33 cellular contexts compared by ENCODE assay signal in genomic region chr6:145260491-145260890, GRCh38.
DNase-seq lines count a peak whose midpoint lies in the region; ATAC-seq and TF ChIP-seq lines count a peak whose summit lies in the region.
"Had no signal": no experiment of that assay in that cellular context is flagged by ENCODE, and none has a peak within 500 bp of the region (broad histone marks: within the 10 kb centered on the region; RNA-seq: fewer than 3 reads in every experiment).

No MANE protein-coding gene starts in this region.

- H4K8ac ChIP-seq in neuronal stem cell (ENCODE audit: low read depth, low read length): no peak overlapping the region

- intact Hi-C loops in A673 (cut with micrococcal nuclease; ENCODE audit: unreplicated experiment): loop anchor here (5.0 to 10.0 kb wide), 2 partner anchors 192 to 474 kb away; partner anchors contain the start of gene EPM2A
- intact Hi-C loops in right lobe of liver (cut with DNase I): no loop called here

- no peak overlapping the region for H3K9ac ChIP-seq in SK-N-MC (ENCODE audit: insufficient read length)
- peak overlapping the region; percentile 11 for H3K9ac ChIP-seq in neural cell (ENCODE audit: low read length)
- no peak overlapping the region for H3K9ac ChIP-seq in neuronal stem cell (ENCODE audit: low read depth, low read length, poor library complexity)
- H3K9ac ChIP-seq: BLaER1; BLaER1 treated with 17β-estradiol and CSF1 and Interleukin-3, amounts not matched to agents 10 nM and 100 nM had no signal

- H3K4me2 ChIP-seq in neural cell (ENCODE audit: low read length): peak overlapping the region; percentile 20
- H3K4me2 ChIP-seq in neuronal stem cell (ENCODE audit: insufficient read depth, low read length, poor library complexity, severe bottlenecking): no peak overlapping the region
- H3K4me2 ChIP-seq: A549; BLaER1; BLaER1 treated with 17β-estradiol and CSF1 and Interleukin-3, amounts not matched to agents 10 nM and 100 nM had no signal

- no peak for TF ChIP-seq RAD21 in neural cell (conservative IDR thresholded peaks at IDR 0.05)

- H3K4me3 ChIP-seq in A673 (ENCODE audit: low read depth, low read length, poor library complexity, severe bottlenecking) (no peak overlapping the region), SK-N-MC (0 out of 2 replicates have a peak overlapping the region, but pooled peaks have one; percentile 10), neural cell (ENCODE audit: low read length) (peak overlapping the region; percentile 38), neuronal stem cell (ENCODE audit: low read length in 2 of 2) (no peak overlapping the region), right lobe of liver (no peak overlapping the region), coronary artery (no peak overlapping the region)
- H3K4me3 ChIP-seq: A549; BLaER1; BLaER1 treated with 17β-estradiol and CSF1 and Interleukin-3, amounts not matched to agents 10 nM and 100 nM had no signal

- H2AK5ac ChIP-seq in neuronal stem cell (ENCODE audit: low read depth, low read length): no peak overlapping the region

- no peak for TF ChIP-seq POLR2A in right lobe of liver (IDR thresholded peaks at IDR 0.05)

- WGBS in neuronal stem cell (ENCODE audit: extremely low coverage in 2 of 2, insufficient read length in 2 of 2, insufficient replicate concordance in 1 of 2), 2 donors: no CpG with 5 or more reads among the region's 1 CpG
- WGBS in right lobe of liver (ENCODE audit: insufficient coverage, low coverage, low lambda C conversion rate, missing lambda C conversion rate): 70% methylated on average over 1 of the region's 1 CpG

- no peak for ATAC-seq in right lobe of liver
- ATAC-seq: A549; CD8-positive, alpha-beta T cell had no signal

- H3K27ac ChIP-seq in A673 (ENCODE audit: low read depth, low read length, poor library complexity, severe bottlenecking) (peak overlapping the region; percentile 6), SK-N-MC (no peak overlapping the region), neural cell (ENCODE audit: low read length) (peak overlapping the region; percentile 40), neuronal stem cell (replicated peaks; ENCODE audit: low read length) (no peak overlapping the region), right lobe of liver (no peak overlapping the region), coronary artery (no peak overlapping the region)
- H3K27ac ChIP-seq: 22Rv1; A549; BLaER1; BLaER1 treated with 17β-estradiol and CSF1 and Interleukin-3, amounts not matched to agents 10 nM and 100 nM; C4-2B had no signal

- CTCF ChIA-PET in A673 (lab: Charles Lee): interaction anchor here (0.6 kb wide), 1 partner anchor 443 kb away, joined by 3 read pairs; no protein-coding TSS in a partner anchor

- H3K27me3 ChIP-seq in A673 (replicated peaks; ENCODE audit: insufficient read depth, low read depth, low read length, poor library complexity) (no peaks in the 10 kb centered on the region), neural cell (ENCODE audit: insufficient read depth, low read depth, low read length) (no peaks in the 10 kb centered on the region), neuronal stem cell (ENCODE audit: control insufficient read depth in 3 of 3, insufficient read depth in 3 of 3, low read depth in 1 of 3, low read length in 3 of 3) (no peaks in the 10 kb centered on the region), right lobe of liver (no peaks in the 10 kb centered on the region)
- H3K27me3 ChIP-seq: BE2C; BLaER1; BLaER1 treated with 17β-estradiol and CSF1 and Interleukin-3, amounts not matched to agents 10 nM and 100 nM had no signal

- TF ChIP-seq CTCF in A673 (conservative IDR thresholded peaks at IDR 0.05; ENCODE audit: low read depth, low read length): no peak
- no peak for TF ChIP-seq CTCF in neural cell (IDR thresholded peaks at IDR 0.05; ENCODE audit: poor library complexity, severe bottlenecking)
- no peak for TF ChIP-seq CTCF in right lobe of liver (IDR thresholded peaks at IDR 0.05)
- TF ChIP-seq CTCF in coronary artery (IDR thresholded peaks at IDR 0.05): no peak

- DNase-seq in A673 (ENCODE audit: low spot score) (peak; percentile 86), SK-N-MC (ENCODE audit: low read depth, low spot score) (peak; percentile 65), neuronal stem cell (ENCODE audit: low spot score) (no peak), GM03348 (ENCODE audit: low spot score) (no peak), SK-N-DZ (ENCODE audit: low spot score) (no peak), right lobe of liver (no peak), coronary artery (ENCODE audit: low spot score) (no peak)
- DNase-seq: 8988T; ACHN; AML-193; BE2C; C1 segment of cervical spinal cord; Caco-2; Calu3; CD4-positive, alpha-beta memory T cell; CD4-positive, alpha-beta T cell; CD4-positive, CD25-positive, alpha-beta regulatory T cell; CD8-positive, alpha-beta memory T cell; CD8-positive, alpha-beta T cell; COR-L47; DMS 273 treated with DMSO at 0.1 percent for 48 hours; DMS153; DMS53; DMS79; DMS79 treated with DMSO at 0.1 percent for 48 hours; DND-41; EL had no signal

- H2AFZ ChIP-seq in neural cell (ENCODE audit: low read depth, low read length): no peak overlapping the region
- no peak overlapping the region for H2AFZ ChIP-seq in neuronal stem cell (ENCODE audit: low read length)

- no peaks in the 10 kb centered on the region for H3K79me2 ChIP-seq in neural cell (replicated peaks; ENCODE audit: insufficient read depth, low read length)

- H3K9me3 ChIP-seq in A673 (ENCODE audit: low read depth, low read length, poor library complexity, severe bottlenecking) (no peaks in the 10 kb centered on the region), SK-N-MC (ENCODE audit: low read depth, low read length) (no peaks in the 10 kb centered on the region), neural cell (ENCODE audit: low read length) (no peaks in the 10 kb centered on the region), neuronal stem cell (replicated peaks in 1 of 2; ENCODE audit: control insufficient read depth in 2 of 2, insufficient read depth in 1 of 2, low read depth in 1 of 2, low read length in 2 of 2) (no peaks in the 10 kb centered on the region), right lobe of liver (no peaks in the 10 kb centered on the region)
- H3K9me3 ChIP-seq: A549, BE2C, Caco-2 had no signal

- H3K9me2 ChIP-seq in neural cell (ENCODE audit: insufficient read depth, low read length): no peaks in the 10 kb centered on the region

- H3K79me1 ChIP-seq in neuronal stem cell (ENCODE audit: low read depth, low read length): no peaks in the 10 kb centered on the region

- no TSS peak for BruUV-seq in A673 (replicated peaks; lab: Mats Ljungman, UMichigan)

- no peaks in the 10 kb centered on the region for H3K36me3 ChIP-seq in A673 (ENCODE audit: insufficient read depth, low read length, poor library complexity, severe bottlenecking)
- H3K36me3 ChIP-seq in SK-N-MC (ENCODE audit: insufficient read depth, low read length): no peaks in the 10 kb centered on the region
- H3K36me3 ChIP-seq in neural cell (ENCODE audit: insufficient read depth, low read length): no peaks in the 10 kb centered on the region
- no peaks in the 10 kb centered on the region for H3K36me3 ChIP-seq in neuronal stem cell (replicated peaks in 1 of 2; ENCODE audit: control insufficient read depth in 2 of 2, insufficient read depth in 2 of 2, low read length in 2 of 2)
- no peaks in the 10 kb centered on the region for H3K36me3 ChIP-seq in right lobe of liver
- H3K36me3 ChIP-seq: BE2C; BLaER1; BLaER1 treated with 17β-estradiol and CSF1 and Interleukin-3, amounts not matched to agents 10 nM and 100 nM had no signal

- peak; percentile 54 for TF ChIP-seq EP300 in neural cell (conservative IDR thresholded peaks at IDR 0.05; ENCODE audit: poor library complexity, severe bottlenecking)

- no peak overlapping the region for H3K18ac ChIP-seq in neuronal stem cell (ENCODE audit: low read length)

- no peaks in the 10 kb centered on the region for H3F3A ChIP-seq in neural cell (ENCODE audit: insufficient read depth, low read length, poor library complexity, severe bottlenecking)

- H2BK12ac ChIP-seq in neuronal stem cell (ENCODE audit: low read length): no peak overlapping the region

- no peak overlapping the region for H3K4ac ChIP-seq in neuronal stem cell (ENCODE audit: low read length)

- no peak overlapping the region for H3K23ac ChIP-seq in neuronal stem cell (ENCODE audit: low read depth, low read length, poor library complexity)

- H2BK120ac ChIP-seq in neuronal stem cell (ENCODE audit: low read depth, low read length): no peak overlapping the region

- peaks cover 46% of the 10 kb centered on the region for H3K4me1 ChIP-seq in A673 (ENCODE audit: insufficient read depth, low read length, poor library complexity, severe bottlenecking)
- H3K4me1 ChIP-seq in neuronal stem cell (ENCODE audit: control insufficient read depth in 2 of 2, insufficient read depth in 1 of 2, low read depth in 1 of 2, low read length in 2 of 2): no peaks in the 10 kb centered on the region
- H3K4me1 ChIP-seq in right lobe of liver: no peaks in the 10 kb centered on the region
- H3K4me1 ChIP-seq: A549; BLaER1; BLaER1 treated with 17β-estradiol and CSF1 and Interleukin-3, amounts not matched to agents 10 nM and 100 nM had no signal

- POLR2A ChIA-PET in A673 (lab: Charles Lee; ENCODE audit: low non-redundant PET): no interaction called here

- H4K20me1 ChIP-seq in neural cell (ENCODE audit: insufficient read depth): no peaks in the 10 kb centered on the region
- H4K20me1 ChIP-seq: BLaER1; BLaER1 treated with 17β-estradiol and CSF1 and Interleukin-3, amounts not matched to agents 10 nM and 100 nM had no signal

- H2BK15ac ChIP-seq in neuronal stem cell (ENCODE audit: low read length): no peak overlapping the region

- no peak overlapping the region for H4K91ac ChIP-seq in neuronal stem cell (ENCODE audit: low read depth, low read length, poor library complexity)

- peak overlapping the region; percentile 31 for H3K14ac ChIP-seq in neuronal stem cell (ENCODE audit: low read length)

- H2BK5ac ChIP-seq in neuronal stem cell (ENCODE audit: low read length): no peak overlapping the region

TF ChIP-seq in neural cell, 6 proteins besides CTCF, POLR2A, EP300 and RAD21 (continues in another document):
- TF ChIP-seq SMC3 (conservative IDR thresholded peaks at IDR 0.05; ENCODE audit: poor library complexity) (no peak), MXI1 (conservative IDR thresholded peaks at IDR 0.05; ENCODE audit: poor library complexity, severe bottlenecking) (no peak), EZH2 (IDR thresholded peaks at IDR 0.05; ENCODE audit: borderline replicate concordance, insufficient read depth, low read length, poor library complexity, severe bottlenecking) (no peak), TAF1 (IDR thresholded peaks at IDR 0.05; ENCODE audit: low read depth) (no peak)

Comparison
In these comparisons a context has a peak if more than half of its experiments do, and no peak if none do; other contexts are left out.
1. DNase-seq: peak in A673 (single experiment) and SK-N-MC (single experiment); none in neuronal stem cell (single experiment), GM03348 (single experiment), SK-N-DZ (single experiment), right lobe of liver (0 of 3) and coronary artery (single experiment).
2. H3K27ac ChIP-seq: peak in A673 (single experiment) and neural cell (single experiment); none in SK-N-MC (single experiment), neuronal stem cell (single experiment), right lobe of liver (0 of 3) and coronary artery (0 of 2).
3. H3K4me3 ChIP-seq: peak in SK-N-MC (single experiment) and neural cell (single experiment); none in A673 (single experiment), neuronal stem cell (0 of 2), right lobe of liver (0 of 3) and coronary artery (single experiment).